ENCODE assay signal across 7 cellular contexts in genomic region chrX:146448791-146449190, GRCh38.
"Had no signal": no experiment of that assay in that cellular context is flagged by ENCODE, and none has a peak within 500 bp of the region (broad histone marks: within the 10 kb centered on the region; RNA-seq: fewer than 3 reads in every experiment).

No MANE protein-coding gene starts in this region.

- H3K4me1 Mint-ChIP-seq: IgD-negative memory B cell had no signal

- FAIRE-seq: HTR-8/SVneo, K562 had no signal

- ATAC-seq: K562 had no signal

- H3K4me3 Mint-ChIP-seq: IgD-negative memory B cell had no signal

- DNase-seq: IMR-90, KBM-7, KG1 had no signal

- H3K4me3 ChIP-seq: K562 had no signal

- H3K36me3 Mint-ChIP-seq: IgD-negative memory B cell had no signal

- H3K27ac ChIP-seq: HL-60 had no signal

- H3K27ac Mint-ChIP-seq: IgD-negative memory B cell had no signal
